10 cellular contexts compared by ENCODE assay signal in genomic region chr1:12142891-12143630, GRCh38. TPM values are rescaled to one million over a fixed set of nuclear protein-coding genes. Genes with fewer than 3 reads are reported as not detected.
A peak's percentile ranks its signal among the peaks of the same experiment; 100 is the strongest.
DNase-seq lines count a peak whose midpoint lies in the region; ATAC-seq and TF ChIP-seq lines count a peak whose summit lies in the region.
"Had no signal": no experiment of that assay in that cellular context is flagged by ENCODE, and none has a peak within 500 bp of the region (broad histone marks: within the 10 kb centered on the region; RNA-seq: fewer than 3 reads in every experiment).

No MANE protein-coding gene starts in this region.

- H2AFZ ChIP-seq in fibroblast of lung (ENCODE audit: low read length): peak overlapping the region; percentile 73

- H3K9ac ChIP-seq in fibroblast of lung (ENCODE audit: insufficient read depth, low read length): peak overlapping the region; percentile 23

- intact Hi-C loops in sciatic nerve (cut with DNase I): no loop called here

- H3K36me3 ChIP-seq in SJSA1 (no peaks in the 10 kb centered on the region), fibroblast of lung (ENCODE audit: control insufficient read depth, insufficient read depth, low read length) (peaks cover 2% of the 10 kb centered on the region)

- TF ChIP-seq POLR2A in GM15510 (IDR thresholded peaks at IDR 0.05; ENCODE audit: borderline replicate concordance, extremely low read depth, insufficient read length): peak; percentile 14

- H3K9me3 ChIP-seq in SJSA1 (replicated peaks) (no peaks in the 10 kb centered on the region), fibroblast of lung (ENCODE audit: control insufficient read depth, insufficient read depth, low read depth, low read length) (no peaks in the 10 kb centered on the region)

- no peak overlapping the region for H3K4me2 ChIP-seq in fibroblast of lung (ENCODE audit: extremely low read depth, insufficient read depth, low read length)

- H3K4me3 ChIP-seq in SJSA1 (no peak overlapping the region), fibroblast of lung (replicated peaks in 1 of 4; ENCODE audit: control extremely low read depth in 1 of 4, insufficient read depth in 1 of 4, low read depth in 3 of 4, low read length in 4 of 4) (no peak overlapping the region)

- no peaks in the 10 kb centered on the region for H4K20me1 ChIP-seq in fibroblast of lung (ENCODE audit: control insufficient read depth, extremely low read depth, insufficient read depth, low read length)

- DNase-seq in SJSA1 (ENCODE audit: low read depth in 1 of 2, low spot score in 2 of 2): no peak
- DNase-seq in fibroblast of lung (ENCODE audit: low read depth in 2 of 2): no peak
- peak; percentile 78 for DNase-seq in sciatic nerve (ENCODE audit: low spot score)
- DNase-seq in NCI-H524 treated with DMSO at 0.1 percent for 48 hours (lab: John Stamatoyannopoulos, UW): no peak
- DNase-seq in NCI-H446 (lab: John Stamatoyannopoulos, UW): no peak
- DNase-seq: NCI-H1436 had no signal

- TF ChIP-seq CTCF in fibroblast of lung (conservative IDR thresholded peaks at IDR 0.05 in 1 of 2, IDR thresholded peaks at IDR 0.05 in 1 of 2; ENCODE audit: low read depth in 1 of 2, low read length in 2 of 2): no peak

- H3K79me2 ChIP-seq in fibroblast of lung (ENCODE audit: control insufficient read depth, insufficient read depth, low read length): no peaks in the 10 kb centered on the region

- H3K4me1 ChIP-seq in SJSA1 (replicated peaks) (peaks cover 24% of the 10 kb centered on the region), fibroblast of lung (ENCODE audit: control insufficient read depth, extremely low read depth, insufficient read depth, low read length) (peaks cover 18% of the 10 kb centered on the region)

- H3K27ac ChIP-seq in SJSA1 (peak overlapping the region; percentile 21), fibroblast of lung (ENCODE audit: insufficient read depth, low read length) (peak overlapping the region; percentile 91)
- H3K27ac ChIP-seq: VCaP had no signal

- H3K27me3 ChIP-seq in SJSA1 (replicated peaks): no peaks in the 10 kb centered on the region
- H3K27me3 ChIP-seq in fibroblast of lung (ENCODE audit: control insufficient read depth, insufficient read depth, low read length): no peaks in the 10 kb centered on the region

- ATAC-seq in sciatic nerve (peak; percentile 31), GM18520 (IDR thresholded peaks at IDR 0.05; ENCODE audit: unreplicated experiment) (no peak), GM18517 (IDR thresholded peaks at IDR 0.05; ENCODE audit: unreplicated experiment) (no peak)

RNA-seq across cellular contexts. Expression of gene TNFRSF1B, which starts 23.7 kb away (rescaled TPM):
- total RNA-seq in SJSA1 (2014; rRNA removed; shearing (Covaris generic)): 0.13 and 1.4 TPM in 2 replicates
- total RNA-seq in fibroblast of lung: 23.9 and 24.8 TPM in 2 replicates
- 14.8 and 27.5 TPM in 2 replicates for polyA plus RNA-seq in fibroblast of lung
- 20.5 and 37.0 TPM in 2 replicates for polyA plus RNA-seq in fibroblast of lung (2012)
- polyA minus RNA-seq in fibroblast of lung (ENCODE audit: low replicate concordance): 43.1 and 95.0 TPM in 2 replicates
- 90.9 TPM for total RNA-seq in sciatic nerve

Comparison
In these comparisons a context has a peak if more than half of its experiments do, and no peak if none do; other contexts are left out.
1. RNA of gene TNFRSF1B, which starts 23.7 kb away (total RNA-seq): 90.9 TPM in sciatic nerve (single experiment) and 23.9 to 24.8 TPM in fibroblast of lung; 0.13 to 1.4 TPM in SJSA1; every median in the first group is over 10 times any median in the second.